ENCODE assay signal across 18 cellular contexts in genomic region chr16:2489581-2489980, GRCh38. TPM values are rescaled to one million over a fixed set of nuclear protein-coding genes. Genes with fewer than 3 reads are reported as not detected.
"Had no signal": no experiment of that assay in that cellular context is flagged by ENCODE, and none has a peak within 500 bp of the region (broad histone marks: within the 10 kb centered on the region; RNA-seq: fewer than 3 reads in every experiment).

No MANE protein-coding gene starts in this region.

- DNase-seq: Karpas-422, KBM-7, MG63, NCI-H1105, NCI-H1436 treated with DMSO at 0.1 percent for 48 hours, NCI-H1694, NCI-H187 treated with DMSO at 0.1 percent for 48 hours, NCI-H2029 treated with DMSO at 0.1 percent for 48 hours, NCI-H226, NCI-H446, NCI-H510A, NCI-H69, NCI-H774, RPMI8226, SHP77, SK-N-SH, SW 1271 had no signal

RNA-seq across cellular contexts. Expression of gene NTN3, which starts 18.5 kb away (rescaled TPM):
- total RNA-seq: SK-MEL-5 had no signal
